In the genomic region with DNA sequence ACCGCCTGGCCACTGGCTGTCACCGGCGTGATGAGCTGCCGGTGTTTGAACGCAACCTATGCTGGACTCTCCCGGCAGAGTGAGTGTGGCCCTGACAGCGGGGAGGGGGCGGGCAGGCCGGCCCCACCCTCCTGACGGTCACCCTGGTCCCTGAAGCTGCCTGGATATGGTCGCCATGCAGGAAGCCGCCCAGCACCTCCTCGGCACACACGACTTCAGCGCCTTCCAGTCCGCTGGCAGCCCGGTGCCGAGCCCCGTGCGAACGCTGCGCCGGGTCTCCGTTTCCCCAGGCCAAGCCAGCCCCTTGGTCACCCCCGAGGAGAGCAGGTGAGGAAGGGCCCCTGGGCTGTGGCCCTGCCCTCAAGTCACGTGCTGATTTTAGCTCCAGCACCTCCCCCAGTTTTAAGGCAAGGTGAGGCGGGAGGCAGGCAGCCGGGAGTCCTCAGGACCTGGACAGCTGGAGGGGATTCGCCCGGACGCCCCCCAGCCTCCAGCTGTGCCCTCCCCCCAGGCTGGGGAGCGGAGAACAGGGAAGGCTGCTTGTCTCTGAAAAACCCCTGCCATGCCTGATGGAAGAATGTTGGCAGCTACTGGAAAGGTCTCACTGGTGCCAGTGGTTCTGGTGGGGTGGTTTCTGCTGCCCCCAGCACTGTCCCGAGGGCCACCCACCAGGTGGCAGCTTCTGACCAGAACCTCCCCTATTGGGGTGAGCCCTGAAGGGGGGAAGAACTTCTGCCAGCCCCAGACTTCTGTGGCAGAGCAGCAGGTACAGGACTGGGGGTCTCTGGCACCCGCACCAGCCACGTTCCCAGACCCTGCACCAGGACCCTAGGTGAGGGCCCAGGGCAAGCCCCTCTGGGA, we compare ENCODE assay signal across 8 cellular contexts. TPM values are rescaled to one million over a fixed set of nuclear protein-coding genes. Genes with fewer than 3 reads are reported as not detected.
DNase-seq lines count a peak whose midpoint lies in the region; ATAC-seq, FAIRE-seq and TF ChIP-seq lines count a peak whose summit lies in the region.

No MANE protein-coding gene starts in this region.

- H3K79me2 ChIP-seq in keratinocyte (ENCODE audit: control insufficient read depth, insufficient read depth, low read length) = peaks cover 33% of the 10 kb centered on the region

- H3K4me3 ChIP-seq in keratinocyte (ENCODE audit: control insufficient read depth in 2 of 3, extremely low read depth in 1 of 3, insufficient read depth in 2 of 3, low read depth in 1 of 3, low read length in 3 of 3) = peak overlapping the region; percentile 70 to 85 (median 82)
- H3K4me3 ChIP-seq in thoracic aorta = peak overlapping the region; percentile 88

- CTCF ChIA-PET in activated CD4-positive, alpha-beta T cell treated with anti-CD3 and anti-CD28 coated beads, Interleukin-2, amount 10 ng/mL, durations not matched to agents 7 days and 5 days (lab: Charles Lee) = interaction anchor here (0.8 to 1.3 kb wide), 2 partner anchors 9 to 18 kb away, joined by 3 to 4 read pairs; no protein-coding TSS in a partner anchor

- H3K27me3 ChIP-seq in keratinocyte (ENCODE audit: control insufficient read depth, extremely low read depth, insufficient read depth, low read length) (no peaks in the 10 kb centered on the region), thoracic aorta (replicated peaks; ENCODE audit: insufficient read depth) (no peaks in the 10 kb centered on the region)

- H3K9me1 ChIP-seq in keratinocyte (ENCODE audit: control insufficient read depth, extremely low read depth, insufficient read depth, low read length) = no peaks in the 10 kb centered on the region

- peak overlapping the region; percentile 83 for H3K4me2 ChIP-seq in keratinocyte (ENCODE audit: control insufficient read depth, extremely low read depth, insufficient read depth, low read depth, low read length)

- TF ChIP-seq CTCF in keratinocyte (optimal IDR thresholded peaks at IDR 0.05 in 1 of 3, IDR thresholded peaks at IDR 0.05 in 1 of 3, conservative IDR thresholded peaks at IDR 0.05 in 1 of 3; ENCODE audit: extremely low read depth in 1 of 3, insufficient read depth in 2 of 3, low read length in 3 of 3) (no peak), thoracic aorta (IDR thresholded peaks at IDR 0.05) (no peak)

- DNase-seq in activated CD4-positive, alpha-beta T cell treated with anti-CD3 and anti-CD28 coated beads, Interleukin-2, amount 10 ng/mL, durations not matched to agents 7 days and 5 days = no peak
- DNase-seq in activated CD4-positive, alpha-beta T cell treated with anti-CD3 and anti-CD28 coated beads for 4 hours = no peak
- DNase-seq in activated T-helper 2 cell treated with anti-CD3 and anti-CD28 coated beads, Interferon-gamma antibody, Interleukin-2, Interleukin-4, amounts not matched to agents 10 μg/mL and 5 μg/mL and 100 μg/mL, durations not matched to agents 14 hours and 24 hours and 36 hours (ENCODE audit: low spot score) = no peak
- DNase-seq in keratinocyte (ENCODE audit: low read depth, low spot score) (no peak), thoracic aorta (ENCODE audit: low spot score) (no peak), HCEC 1CT (no peak), NCI-H187 treated with DMSO at 0.1 percent for 48 hours (lab: John Stamatoyannopoulos, UW) (no peak)
- DNase-seq in stimulated activated CD4-positive, alpha-beta T cell treated with anti-CD3 and anti-CD28 coated beads, Interleukin-2, amount 100 ng/mL, for 24 hours = no peak

- POLR2A ChIA-PET in activated CD4-positive, alpha-beta T cell treated with anti-CD3 and anti-CD28 coated beads, Interleukin-2, amount 10 ng/mL, durations not matched to agents 7 days and 5 days (lab: Charles Lee) = no interaction called here

- H3K27me3 Mint-ChIP-seq in activated CD4-positive, alpha-beta T cell treated with anti-CD3 and anti-CD28 coated beads, Interleukin-2, amount 10 ng/mL, durations not matched to agents 7 days and 5 days = no peaks in the 10 kb centered on the region
- H3K27me3 Mint-ChIP-seq in activated T-helper 2 cell treated with anti-CD3 and anti-CD28 coated beads, Interferon-gamma antibody, Interleukin-2, Interleukin-4, amounts not matched to agents 10 μg/mL and 5 μg/mL and 100 μg/mL, durations not matched to agents 14 hours and 24 hours and 36 hours (ENCODE audit: low read depth) = no peaks in the 10 kb centered on the region

- H3K4me1 ChIP-seq in keratinocyte (ENCODE audit: control insufficient read depth, extremely low read depth, insufficient read depth, low read length) = peaks cover 39% of the 10 kb centered on the region
- peaks cover 24 to 38% of the 10 kb centered on the region in 2 donors for H3K4me1 ChIP-seq in thoracic aorta (ENCODE audit: control insufficient read depth in 1 of 2, low read depth in 2 of 2)

- FAIRE-seq in keratinocyte (lab: Jason Lieb, UNC) = no peak

- dilution Hi-C loops in keratinocyte (cut with MboI; ENCODE audit: extremely low pct_ligation_motif_present, low sequenced_read_pairs) = no loop called here

- peaks cover 5% of the 10 kb centered on the region for H3K36me3 Mint-ChIP-seq in activated CD4-positive, alpha-beta T cell treated with anti-CD3 and anti-CD28 coated beads, Interleukin-2, amount 10 ng/mL, durations not matched to agents 7 days and 5 days (ENCODE audit: low read depth)
- peaks cover 15% of the 10 kb centered on the region for H3K36me3 Mint-ChIP-seq in activated T-helper 2 cell treated with anti-CD3 and anti-CD28 coated beads, Interferon-gamma antibody, Interleukin-2, Interleukin-4, amounts not matched to agents 10 μg/mL and 5 μg/mL and 100 μg/mL, durations not matched to agents 14 hours and 24 hours and 36 hours (ENCODE audit: low read depth)

- H3K36me3 ChIP-seq in keratinocyte (ENCODE audit: control insufficient read depth in 2 of 2, extremely low read depth in 1 of 2, insufficient read depth in 2 of 2, low read length in 2 of 2) (peaks cover 28 to 34% of the 10 kb centered on the region in 2 experiments), thoracic aorta (peaks cover 36% of the 10 kb centered on the region)

- no peaks in the 10 kb centered on the region for H3K9me3 Mint-ChIP-seq in activated CD4-positive, alpha-beta T cell treated with anti-CD3 and anti-CD28 coated beads, Interleukin-2, amount 10 ng/mL, durations not matched to agents 7 days and 5 days
- H3K9me3 Mint-ChIP-seq in activated T-helper 2 cell treated with anti-CD3 and anti-CD28 coated beads, Interferon-gamma antibody, Interleukin-2, Interleukin-4, amounts not matched to agents 10 μg/mL and 5 μg/mL and 100 μg/mL, durations not matched to agents 14 hours and 24 hours and 36 hours = no peaks in the 10 kb centered on the region

- peak overlapping the region; percentile 77 for H3K9ac ChIP-seq in keratinocyte (ENCODE audit: control insufficient read depth, extremely low read depth, insufficient read depth, low read length)

- H3K9me3 ChIP-seq in keratinocyte (ENCODE audit: control insufficient read depth, low read depth, low read length) (no peaks in the 10 kb centered on the region), thoracic aorta (no peaks in the 10 kb centered on the region)

- H3K4me1 Mint-ChIP-seq in activated CD4-positive, alpha-beta T cell treated with anti-CD3 and anti-CD28 coated beads, Interleukin-2, amount 10 ng/mL, durations not matched to agents 7 days and 5 days = peaks cover 20% of the 10 kb centered on the region
- peaks cover 10% of the 10 kb centered on the region for H3K4me1 Mint-ChIP-seq in activated T-helper 2 cell treated with anti-CD3 and anti-CD28 coated beads, Interferon-gamma antibody, Interleukin-2, Interleukin-4, amounts not matched to agents 10 μg/mL and 5 μg/mL and 100 μg/mL, durations not matched to agents 14 hours and 24 hours and 36 hours (ENCODE audit: low read depth)

- H4K20me1 ChIP-seq in keratinocyte (ENCODE audit: control insufficient read depth, extremely low read depth, insufficient read depth, low read length) = peaks cover 8% of the 10 kb centered on the region

- H2AFZ ChIP-seq in keratinocyte (ENCODE audit: control insufficient read depth, low read length) = no peak overlapping the region

- H3K4me3 Mint-ChIP-seq in activated CD4-positive, alpha-beta T cell treated with anti-CD3 and anti-CD28 coated beads, Interleukin-2, amount 10 ng/mL, durations not matched to agents 7 days and 5 days = peak overlapping the region; percentile 80
- peak overlapping the region; percentile 75 for H3K4me3 Mint-ChIP-seq in activated T-helper 2 cell treated with anti-CD3 and anti-CD28 coated beads, Interferon-gamma antibody, Interleukin-2, Interleukin-4, amounts not matched to agents 10 μg/mL and 5 μg/mL and 100 μg/mL, durations not matched to agents 14 hours and 24 hours and 36 hours (ENCODE audit: low read depth)

- ATAC-seq in thoracic aorta (ENCODE audit: insufficient number of reproducible peaks, low FRiP score, low read depth) = no peak

- H3K27ac ChIP-seq in keratinocyte (ENCODE audit: control insufficient read depth, insufficient read depth, low read length) (peak overlapping the region; percentile 2), thoracic aorta (peak overlapping the region in 1 of 2 donors; percentile 38)

- peak overlapping the region; percentile 80 for H3K27ac Mint-ChIP-seq in activated CD4-positive, alpha-beta T cell treated with anti-CD3 and anti-CD28 coated beads, Interleukin-2, amount 10 ng/mL, durations not matched to agents 7 days and 5 days
- H3K27ac Mint-ChIP-seq in activated T-helper 2 cell treated with anti-CD3 and anti-CD28 coated beads, Interferon-gamma antibody, Interleukin-2, Interleukin-4, amounts not matched to agents 10 μg/mL and 5 μg/mL and 100 μg/mL, durations not matched to agents 14 hours and 24 hours and 36 hours = no peak overlapping the region

- intact Hi-C loops in activated T-helper 2 cell treated with anti-CD3 and anti-CD28 coated beads, Interferon-gamma antibody, Interleukin-2, Interleukin-4, amounts not matched to agents 10 μg/mL and 5 μg/mL and 100 μg/mL, durations not matched to agents 14 hours and 24 hours and 36 hours (cut with micrococcal nuclease) = loop anchor here (2.0 to 10.0 kb wide), 3 partner anchors 39 to 192 kb away; partner anchors contain the start of genes AURKAIP1, C1orf159 and DVL1

RNA-seq across cellular contexts. Expression of gene PUSL1, which starts 1.4 kb away (rescaled TPM):
- total RNA-seq in activated CD4-positive, alpha-beta T cell treated with anti-CD3 and anti-CD28 coated beads, Interleukin-2, amount 10 ng/mL, durations not matched to agents 7 days and 5 days = 10 to 100 TPM; 18.9 to 24.4 TPM
- total RNA-seq in activated T-helper 2 cell treated with anti-CD3 and anti-CD28 coated beads, Interferon-gamma antibody, Interleukin-2, Interleukin-4, amounts not matched to agents 10 μg/mL and 5 μg/mL and 100 μg/mL, durations not matched to agents 14 hours and 24 hours and 36 hours = 31.6 and 31.8 TPM in 2 replicates
- 11.4 to 20.5 TPM (median 14.9 TPM) in 3 replicates for polyA plus RNA-seq in keratinocyte
- 2.0 TPM for polyA plus RNA-seq in keratinocyte (2011; ENCODE audit: low read depth)
- 8.6 and 26.5 TPM in 2 replicates for polyA plus RNA-seq in keratinocyte (2011; cell fraction: cytosol; rRNA removed)
- 12.2 and 16.8 TPM in 2 replicates for polyA plus RNA-seq in keratinocyte (2011; cell fraction: nucleus; rRNA removed)
- 9.1 and 19.4 TPM in 2 replicates for polyA plus RNA-seq in keratinocyte (2012; ENCODE audit: low replicate concordance)
- 3.8 to 11.5 TPM (median 4.9 TPM) in 3 replicates for polyA minus RNA-seq in keratinocyte
- polyA minus RNA-seq in keratinocyte (2011; cell fraction: cytosol; rRNA and poly(A)+ RNA removed) = 22.4 TPM
- polyA minus RNA-seq in keratinocyte (2011; cell fraction: nucleus; rRNA and poly(A)+ RNA removed) = 7.5 and 17.3 TPM in 2 replicates
- total RNA-seq in thoracic aorta = 10 to 100 TPM; 22.1 to 22.6 TPM

RNA-seq across cellular contexts. Expression of gene ACAP3, which starts 2.0 kb away (rescaled TPM):
- 10 to 100 TPM; 69.5 to 92.1 TPM for total RNA-seq in activated CD4-positive, alpha-beta T cell treated with anti-CD3 and anti-CD28 coated beads, Interleukin-2, amount 10 ng/mL, durations not matched to agents 7 days and 5 days
- 43.4 and 50.1 TPM in 2 replicates for total RNA-seq in activated T-helper 2 cell treated with anti-CD3 and anti-CD28 coated beads, Interferon-gamma antibody, Interleukin-2, Interleukin-4, amounts not matched to agents 10 μg/mL and 5 μg/mL and 100 μg/mL, durations not matched to agents 14 hours and 24 hours and 36 hours
- 13.4 to 45.8 TPM (median 17.4 TPM) in 3 replicates for polyA plus RNA-seq in keratinocyte
- polyA plus RNA-seq in keratinocyte (2011; ENCODE audit: low read depth) = 11.6 TPM
- polyA plus RNA-seq in keratinocyte (2011; cell fraction: cytosol; rRNA removed) = 6.8 and 11.9 TPM in 2 replicates
- polyA plus RNA-seq in keratinocyte (2011; cell fraction: nucleus; rRNA removed) = 114 and 161 TPM in 2 replicates
- polyA plus RNA-seq in keratinocyte (2012; ENCODE audit: low replicate concordance) = 23.3 TPM in 2 replicates
- 19.9 to 32.3 TPM (median 29.2 TPM) in 3 replicates for polyA minus RNA-seq in keratinocyte
- polyA minus RNA-seq in keratinocyte (2011; cell fraction: cytosol; rRNA and poly(A)+ RNA removed) = 55.4 TPM
- polyA minus RNA-seq in keratinocyte (2011; cell fraction: nucleus; rRNA and poly(A)+ RNA removed) = 47.2 and 52.3 TPM in 2 replicates
- total RNA-seq in thoracic aorta = 100 to 1,000 TPM in 1 of 2 donors, 10 to 100 TPM in 1; 41.6 to 121 TPM

RNA-seq across cellular contexts. Expression of gene INTS11, which starts 14.7 kb away (rescaled TPM):
- total RNA-seq in activated CD4-positive, alpha-beta T cell treated with anti-CD3 and anti-CD28 coated beads, Interleukin-2, amount 10 ng/mL, durations not matched to agents 7 days and 5 days = 100 to 1,000 TPM; 123 to 126 TPM
- 127 and 138 TPM in 2 replicates for total RNA-seq in activated T-helper 2 cell treated with anti-CD3 and anti-CD28 coated beads, Interferon-gamma antibody, Interleukin-2, Interleukin-4, amounts not matched to agents 10 μg/mL and 5 μg/mL and 100 μg/mL, durations not matched to agents 14 hours and 24 hours and 36 hours
- polyA plus RNA-seq in keratinocyte = 70.4 to 89.8 TPM (median 76.9 TPM) in 3 replicates
- polyA plus RNA-seq in keratinocyte (2011; ENCODE audit: low read depth) = 33.3 TPM
- polyA plus RNA-seq in keratinocyte (2011; cell fraction: cytosol; rRNA removed) = 53.8 and 70.3 TPM in 2 replicates
- polyA plus RNA-seq in keratinocyte (2011; cell fraction: nucleus; rRNA removed) = 165 and 204 TPM in 2 replicates
- 69.7 and 83.9 TPM in 2 replicates for polyA plus RNA-seq in keratinocyte (2012; ENCODE audit: low replicate concordance)
- polyA minus RNA-seq in keratinocyte = 73.3 to 216 TPM (median 94.2 TPM) in 3 replicates
- 63.5 TPM for polyA minus RNA-seq in keratinocyte (2011; cell fraction: cytosol; rRNA and poly(A)+ RNA removed)
- polyA minus RNA-seq in keratinocyte (2011; cell fraction: nucleus; rRNA and poly(A)+ RNA removed) = 66.9 and 70.7 TPM in 2 replicates
- 100 to 1,000 TPM; 192 to 195 TPM for total RNA-seq in thoracic aorta

RNA-seq across cellular contexts. Expression of gene CPTP, which starts 14.8 kb away (rescaled TPM):
- total RNA-seq in activated CD4-positive, alpha-beta T cell treated with anti-CD3 and anti-CD28 coated beads, Interleukin-2, amount 10 ng/mL, durations not matched to agents 7 days and 5 days = 10 to 100 TPM; 25.2 to 27.6 TPM
- 12.1 and 13.1 TPM in 2 replicates for total RNA-seq in activated T-helper 2 cell treated with anti-CD3 and anti-CD28 coated beads, Interferon-gamma antibody, Interleukin-2, Interleukin-4, amounts not matched to agents 10 μg/mL and 5 μg/mL and 100 μg/mL, durations not matched to agents 14 hours and 24 hours and 36 hours
- polyA plus RNA-seq in keratinocyte = 5.8 to 14.0 TPM (median 11.8 TPM) in 3 replicates
- 4.4 TPM for polyA plus RNA-seq in keratinocyte (2011; ENCODE audit: low read depth)
- 9.4 and 26.1 TPM in 2 replicates for polyA plus RNA-seq in keratinocyte (2011; cell fraction: cytosol; rRNA removed)
- polyA plus RNA-seq in keratinocyte (2011; cell fraction: nucleus; rRNA removed) = 8.9 and 14.9 TPM in 2 replicates
- polyA plus RNA-seq in keratinocyte (2012; ENCODE audit: low replicate concordance) = 20.3 and 26.7 TPM in 2 replicates
- polyA minus RNA-seq in keratinocyte = 3.9 to 12.4 TPM (median 7.6 TPM) in 3 replicates
- 65.6 TPM for polyA minus RNA-seq in keratinocyte (2011; cell fraction: cytosol; rRNA and poly(A)+ RNA removed)
- 11.9 and 14.7 TPM in 2 replicates for polyA minus RNA-seq in keratinocyte (2011; cell fraction: nucleus; rRNA and poly(A)+ RNA removed)
- total RNA-seq in thoracic aorta = 10 to 100 TPM; 16.4 to 26.3 TPM

RNA-seq across cellular contexts. Expression of gene TAS1R3, which starts 21.3 kb away (rescaled TPM):
- 1 to 10 TPM; 3.1 to 3.7 TPM for total RNA-seq in activated CD4-positive, alpha-beta T cell treated with anti-CD3 and anti-CD28 coated beads, Interleukin-2, amount 10 ng/mL, durations not matched to agents 7 days and 5 days
- total RNA-seq in activated T-helper 2 cell treated with anti-CD3 and anti-CD28 coated beads, Interferon-gamma antibody, Interleukin-2, Interleukin-4, amounts not matched to agents 10 μg/mL and 5 μg/mL and 100 μg/mL, durations not matched to agents 14 hours and 24 hours and 36 hours = 0.32 and 0.44 TPM in 2 replicates
- 0.01 to 0.08 TPM (median 0.04 TPM) in 3 replicates for polyA plus RNA-seq in keratinocyte
- 0.07 TPM for polyA plus RNA-seq in keratinocyte (2011; ENCODE audit: low read depth)
- 0.02 and 0.03 TPM in 2 replicates for polyA plus RNA-seq in keratinocyte (2011; cell fraction: cytosol; rRNA removed)
- polyA plus RNA-seq in keratinocyte (2011; cell fraction: nucleus; rRNA removed) = 0.09 and 0.20 TPM in 2 replicates
- 0.14 and 0.27 TPM in 2 replicates for polyA plus RNA-seq in keratinocyte (2012; ENCODE audit: low replicate concordance)
- 0.03 TPM in 1 of 3 replicates, not detected in the others for polyA minus RNA-seq in keratinocyte
- polyA minus RNA-seq in keratinocyte (2011; cell fraction: cytosol; rRNA and poly(A)+ RNA removed) = not detected
- polyA minus RNA-seq in keratinocyte (2011; cell fraction: nucleus; rRNA and poly(A)+ RNA removed) = 0.11 and 0.23 TPM in 2 replicates
- under 1 TPM in 1 of 2 donors, not detected in 1; 0.14 TPM for total RNA-seq in thoracic aorta
